12 cellular contexts compared by ENCODE assay signal in genomic region chr6:40755046-40755681, GRCh38.
A peak's percentile ranks its signal among the peaks of the same experiment; 100 is the strongest.
DNase-seq lines count a peak whose midpoint lies in the region; ATAC-seq, FAIRE-seq and TF ChIP-seq lines count a peak whose summit lies in the region.
"Had no signal": no experiment of that assay in that cellular context is flagged by ENCODE, and none has a peak within 500 bp of the region (broad histone marks: within the 10 kb centered on the region; RNA-seq: fewer than 3 reads in every experiment).

No MANE protein-coding gene starts in this region.

- no peak for TF ChIP-seq EP300 in transverse colon (IDR thresholded peaks at IDR 0.05; ENCODE audit: low read depth)
- no peak for TF ChIP-seq EP300 in stomach (IDR thresholded peaks at IDR 0.05)

- peaks cover 0 to 5% of the 10 kb centered on the region in 2 donors for H3K4me1 ChIP-seq in uterus
- H3K4me1 ChIP-seq in transverse colon = no peaks in the 10 kb centered on the region
- H3K4me1 ChIP-seq in stomach = peaks cover 0 to 12% (median 2%) of the 10 kb centered on the region in 4 donors

- ATAC-seq in HG03432 (IDR thresholded peaks at IDR 0.05; ENCODE audit: unreplicated experiment) = no peak
- ATAC-seq: activated CD4-positive, CD25-positive, alpha-beta regulatory T cell treated with anti-CD3 and anti-CD28 coated beads, Interleukin-2, amount 50 U/mL, for 24 hours had no signal

- in situ Hi-C loops in transverse colon (cut with MboI; ENCODE audit: low pct_ligation_motif_present in 1 of 4, low pct_unique_long_range_greater_than_20kb in 1 of 4, low sequenced_read_pairs in 3 of 4) = no loop called here

- H3K27ac ChIP-seq in uterus (peak overlapping the region; percentile 69 to 81), transverse colon (peak overlapping the region in 2 of 4 donors; percentile 11 to 42), stomach (peak overlapping the region in 2 of 5 donors; percentile 28 to 63)
- H3K27ac ChIP-seq: 22Rv1, thoracic aorta had no signal

- peaks cover 14% of the 10 kb centered on the region for H3K27me3 ChIP-seq in bronchial epithelial cell (ENCODE audit: control insufficient read depth, insufficient read depth, low read length)
- H3K27me3 ChIP-seq in uterus = no peaks in the 10 kb centered on the region
- H3K27me3 ChIP-seq in transverse colon = peaks cover 23% of the 10 kb centered on the region
- H3K27me3 ChIP-seq in stomach = peaks cover 0 to 41% (median 17%) of the 10 kb centered on the region in 3 donors

- TF ChIP-seq CTCF in bronchial epithelial cell (IDR thresholded peaks at IDR 0.05; ENCODE audit: insufficient read depth, low read length, severe bottlenecking) (no peak), uterus (IDR thresholded peaks at IDR 0.05) (no peak), transverse colon (IDR thresholded peaks at IDR 0.05) (no peak), stomach (IDR thresholded peaks at IDR 0.05) (no peak)

- H3K4me3 ChIP-seq in bronchial epithelial cell (ENCODE audit: low read depth, low read length) = no peak overlapping the region
- no peak overlapping the region for H3K4me3 ChIP-seq in uterus
- H3K4me3 ChIP-seq in transverse colon = no peak overlapping the region
- peak overlapping the region in 1 of 4 donors; percentile 2 for H3K4me3 ChIP-seq in stomach
- H3K4me3 ChIP-seq: thoracic aorta had no signal

- H3K9me3 ChIP-seq in uterus = no peaks in the 10 kb centered on the region
- no peaks in the 10 kb centered on the region for H3K9me3 ChIP-seq in transverse colon
- no peaks in the 10 kb centered on the region for H3K9me3 ChIP-seq in stomach
- H3K9me3 ChIP-seq: thoracic aorta had no signal

- WGBS in transverse colon (ENCODE audit: low coverage in 1 of 2), 2 donors = 36% methylated on average over 20 of the region's 20 CpGs; no CpG with 5 or more reads in 1 of the 2 donors
- WGBS in stomach, 5 donors = 24 to 33% (median 27%) methylated on average over 18 to 20 of the region's 20 CpGs

- no peak for FAIRE-seq in bronchial epithelial cell (lab: Jason Lieb, UNC)

- H3K36me3 ChIP-seq in bronchial epithelial cell (ENCODE audit: control insufficient read depth, insufficient read depth, low read length) = no peaks in the 10 kb centered on the region
- H3K36me3 ChIP-seq in uterus = no peaks in the 10 kb centered on the region
- no peaks in the 10 kb centered on the region for H3K36me3 ChIP-seq in transverse colon
- no peaks in the 10 kb centered on the region for H3K36me3 ChIP-seq in stomach
- H3K36me3 ChIP-seq: thoracic aorta had no signal

- TF ChIP-seq POLR2A in uterus (IDR thresholded peaks at IDR 0.05) (no peak), transverse colon (IDR thresholded peaks at IDR 0.05) (no peak), stomach (IDR thresholded peaks at IDR 0.05) (no peak)

- DNase-seq in NCI-H82 (lab: John Stamatoyannopoulos, UW) = peak; percentile 68
- DNase-seq in NCI-H82 treated with DMSO at 0.1 percent for 48 hours (lab: John Stamatoyannopoulos, UW; ENCODE audit: unreplicated experiment) = no peak
- peak; percentile 18 for DNase-seq in bronchial epithelial cell (ENCODE audit: low read depth)
- peak; percentile 59 for DNase-seq in kidney tubule cell (ENCODE audit: low spot score)
- DNase-seq in uterus = peak; percentile 45 to 74
- DNase-seq in transverse colon = no peak
- no peak for DNase-seq in stomach
- DNase-seq: SHP77 had no signal

- intact Hi-C loops in uterus (cut with DNase I; ENCODE audit: low total_unique reads) = no loop called here
- intact Hi-C loops in transverse colon (cut with DNase I; ENCODE audit: low total_unique reads) = no loop called here
- intact Hi-C loops in stomach (cut with DNase I; ENCODE audit: low total_unique reads) = no loop called here

Comparison
In these comparisons a context has a peak if more than half of its experiments do, and no peak if none do; other contexts are left out.
1. DNase-seq: peak in NCI-H82 (single experiment), bronchial epithelial cell (single experiment), kidney tubule cell (single experiment) and uterus (2 of 2); none in NCI-H82 treated with DMSO at 0.1 percent for 48 hours (single experiment), transverse colon (single experiment) and stomach (single experiment).